Comparison of ENCODE assay signal across 21 cellular contexts in the genomic region with DNA sequence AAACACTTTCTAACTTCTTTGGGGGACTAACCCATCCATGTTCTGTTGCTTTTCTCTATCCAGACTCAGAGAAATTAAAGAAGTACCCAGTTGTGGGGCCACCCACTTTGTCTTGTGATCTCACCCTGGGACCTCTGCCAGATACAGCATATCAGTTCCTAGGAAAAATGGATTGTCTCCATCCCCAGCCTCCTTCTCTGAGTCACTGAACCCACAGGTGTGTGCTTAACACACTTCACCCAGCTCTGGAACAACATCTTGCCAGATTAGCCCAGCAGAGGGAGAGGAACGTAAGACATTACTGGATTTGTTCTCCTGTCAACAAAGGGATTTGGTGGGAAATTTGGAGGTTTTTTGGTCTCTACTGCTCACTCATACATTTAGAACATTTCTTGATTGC. TPM values are rescaled to one million over a fixed set of nuclear protein-coding genes. Genes with fewer than 3 reads are reported as not detected.
DNase-seq lines count a peak whose midpoint lies in the region; ATAC-seq, FAIRE-seq and TF ChIP-seq lines count a peak whose summit lies in the region.
"Had no signal": no experiment of that assay in that cellular context is flagged by ENCODE, and none has a peak within 500 bp of the region (broad histone marks: within the 10 kb centered on the region; RNA-seq: fewer than 3 reads in every experiment).

No MANE protein-coding gene starts in this region.

- no peak overlapping the region for H3K4me3 ChIP-seq in BLaER1 treated with 17β-estradiol and CSF1 and Interleukin-3, amounts not matched to agents 10 nM and 100 nM
- H3K4me3 ChIP-seq in MG63 (no peak overlapping the region), left lung (no peak overlapping the region)
- H3K4me3 ChIP-seq in CD4-positive, alpha-beta memory T cell (ENCODE audit: low read length in 2 of 2): no peak overlapping the region
- H3K4me3 ChIP-seq: adrenal gland, esophagus squamous epithelium had no signal

- no peak overlapping the region for H3K9ac ChIP-seq in BLaER1 treated with 17β-estradiol and CSF1 and Interleukin-3, amounts not matched to agents 10 nM and 100 nM

- peak; percentile 58 for ATAC-seq in left lung
- ATAC-seq in GM19463 (IDR thresholded peaks at IDR 0.05; ENCODE audit: unreplicated experiment): no peak
- ATAC-seq: left lobe of liver, Panc1 had no signal

- peaks cover 2% of the 10 kb centered on the region for H3K36me3 Mint-ChIP-seq in chondrocyte (ENCODE audit: low read depth)
- no peaks in the 10 kb centered on the region for H3K36me3 Mint-ChIP-seq in CD4-positive, alpha-beta memory T cell
- H3K36me3 Mint-ChIP-seq: activated CD4-positive, alpha-beta memory T cell treated with anti-CD3 and anti-CD28 coated beads for 36 hours had no signal

- peak; percentile 31 for DNase-seq in MG63
- no peak for DNase-seq in chondrocyte (ENCODE audit: low spot score)
- DNase-seq in left lung: no peak
- DNase-seq in HTR-8/SVneo (ENCODE audit: insufficient read length, low spot score): no peak
- DNase-seq in CD4-positive, alpha-beta memory T cell: no peak
- no peak for DNase-seq in NCI-H1105 (lab: John Stamatoyannopoulos, UW)
- DNase-seq: activated CD4-positive, alpha-beta memory T cell treated with anti-CD3 and anti-CD28 coated beads for 36 hours; DMS53; esophagus squamous epithelium; hippocampal formation; KBM-7; NCI-H1436; NCI-H524 treated with DMSO at 0.1 percent for 48 hours; stimulated activated CD4-positive, alpha-beta T cell treated with anti-CD3 and anti-CD28 coated beads, Interleukin-12 subunit alpha, Interleukin-12 subunit beta, amount 100 ng/mL, for 4 hours; stimulated activated naive CD4-positive, alpha-beta T cell had no signal

- H3K9me3 ChIP-seq in BLaER1 treated with 17β-estradiol and CSF1 and Interleukin-3, amounts not matched to agents 10 nM and 100 nM (replicated peaks in 1 of 11): peaks cover 17 to 42% (median 28%) of the 10 kb centered on the region in 11 experiments
- H3K9me3 ChIP-seq in MG63 (no peaks in the 10 kb centered on the region), left lung (no peaks in the 10 kb centered on the region)
- no peaks in the 10 kb centered on the region for H3K9me3 ChIP-seq in CD4-positive, alpha-beta memory T cell (ENCODE audit: control insufficient read depth in 1 of 2, low read length in 2 of 2)
- H3K9me3 ChIP-seq: adrenal gland, esophagus squamous epithelium had no signal

- no peaks in the 10 kb centered on the region for H3K27me3 ChIP-seq in BLaER1 treated with 17β-estradiol and CSF1 and Interleukin-3, amounts not matched to agents 10 nM and 100 nM
- no peaks in the 10 kb centered on the region; the same call in 1 of the 2 replicates for H3K27me3 ChIP-seq in MG63
- H3K27me3 ChIP-seq in left lung: peaks cover 0 to 21% of the 10 kb centered on the region in 2 donors
- H3K27me3 ChIP-seq in CD4-positive, alpha-beta memory T cell (ENCODE audit: insufficient read depth, low read length): no peaks in the 10 kb centered on the region
- H3K27me3 ChIP-seq: adrenal gland had no signal

- no peak for FAIRE-seq in HTR-8/SVneo (lab: Jason Lieb, UNC)

- no peak overlapping the region; a peak in 1 of 22 replicates for H3K27ac ChIP-seq in BLaER1 treated with 17β-estradiol and CSF1 and Interleukin-3, amounts not matched to agents 10 nM and 100 nM
- no peak overlapping the region for H3K27ac ChIP-seq in left lung
- no peak overlapping the region for H3K27ac ChIP-seq in CD4-positive, alpha-beta memory T cell (ENCODE audit: low read depth, low read length)
- H3K27ac ChIP-seq: adrenal gland, esophagus squamous epithelium had no signal

- no peaks in the 10 kb centered on the region for H4K20me1 ChIP-seq in BLaER1 treated with 17β-estradiol and CSF1 and Interleukin-3, amounts not matched to agents 10 nM and 100 nM

- CTCF ChIA-PET in CD4-positive, alpha-beta memory T cell (lab: Charles Lee; ENCODE audit: partially characterized antibody): interaction anchor here (1.5 kb wide), 1 partner anchor 11 kb away, joined by 3 read pairs; no protein-coding TSS in a partner anchor

- no peak overlapping the region for H3K4me3 Mint-ChIP-seq in chondrocyte (ENCODE audit: unreplicated experiment)
- H3K4me3 Mint-ChIP-seq in CD4-positive, alpha-beta memory T cell: no peak overlapping the region
- H3K4me3 Mint-ChIP-seq: activated CD4-positive, alpha-beta memory T cell treated with anti-CD3 and anti-CD28 coated beads for 36 hours had no signal

- no peaks in the 10 kb centered on the region for H3K27me3 Mint-ChIP-seq in chondrocyte (ENCODE audit: low read depth)
- H3K27me3 Mint-ChIP-seq in CD4-positive, alpha-beta memory T cell: peaks cover 0 to 4% of the 10 kb centered on the region in 2 donors

- H3K27ac Mint-ChIP-seq in chondrocyte (ENCODE audit: unreplicated experiment): peak overlapping the region; percentile 8
- no peak overlapping the region for H3K27ac Mint-ChIP-seq in CD4-positive, alpha-beta memory T cell
- H3K27ac Mint-ChIP-seq: activated CD4-positive, alpha-beta memory T cell treated with anti-CD3 and anti-CD28 coated beads for 36 hours had no signal

- peaks cover 20 to 75% (median 49%) of the 10 kb centered on the region in 10 experiments for H3K4me1 ChIP-seq in BLaER1 treated with 17β-estradiol and CSF1 and Interleukin-3, amounts not matched to agents 10 nM and 100 nM
- no peaks in the 10 kb centered on the region for H3K4me1 ChIP-seq in left lung
- no peaks in the 10 kb centered on the region for H3K4me1 ChIP-seq in CD4-positive, alpha-beta memory T cell (ENCODE audit: insufficient read depth, low read length)
- H3K4me1 ChIP-seq: adrenal gland, esophagus squamous epithelium had no signal

- H3K4me1 Mint-ChIP-seq in chondrocyte (ENCODE audit: low read depth): peaks cover 9% of the 10 kb centered on the region
- no peaks in the 10 kb centered on the region for H3K4me1 Mint-ChIP-seq in CD4-positive, alpha-beta memory T cell

- POLR2A ChIA-PET in CD4-positive, alpha-beta memory T cell (lab: Charles Lee; ENCODE audit: partially characterized antibody): no interaction called here

- TF ChIP-seq CTCF in chondrocyte (IDR thresholded peaks at IDR 0.05) (peak; percentile 14), left lung (IDR thresholded peaks at IDR 0.05) (no peak)

- H3K9me3 Mint-ChIP-seq in chondrocyte (ENCODE audit: low read depth): no peaks in the 10 kb centered on the region
- peaks cover 0 to 1% (median 0%) of the 10 kb centered on the region in 8 donors for H3K9me3 Mint-ChIP-seq in CD4-positive, alpha-beta memory T cell
- H3K9me3 Mint-ChIP-seq: activated CD4-positive, alpha-beta memory T cell treated with anti-CD3 and anti-CD28 coated beads for 36 hours had no signal

- peaks cover 0 to 3% (median 0%) of the 10 kb centered on the region in 11 experiments; a peak in 1 of 22 replicates for H3K36me3 ChIP-seq in BLaER1 treated with 17β-estradiol and CSF1 and Interleukin-3, amounts not matched to agents 10 nM and 100 nM
- no peaks in the 10 kb centered on the region for H3K36me3 ChIP-seq in MG63
- no peaks in the 10 kb centered on the region for H3K36me3 ChIP-seq in left lung
- H3K36me3 ChIP-seq in CD4-positive, alpha-beta memory T cell (ENCODE audit: insufficient read depth, low read length): no peaks in the 10 kb centered on the region
- H3K36me3 ChIP-seq: adrenal gland, esophagus squamous epithelium had no signal

- intact Hi-C loops in left lung (cut with DNase I): no loop called here
- intact Hi-C loops in CD4-positive, alpha-beta memory T cell (cut with micrococcal nuclease): no loop called here

- H3K4me2 ChIP-seq in BLaER1 treated with 17β-estradiol and CSF1 and Interleukin-3, amounts not matched to agents 10 nM and 100 nM: peak overlapping the region in 6 of 11 experiments; percentile 56 to 82 (median 70); a peak in 11 of 22 replicates

RNA-seq across cellular contexts. Expression of a gene that starts 19.2 kb away (rescaled TPM):
- not detected in 2 replicates for total RNA-seq in MG63 (2014; rRNA removed; shearing (Covaris generic); ENCODE audit: low replicate concordance)
- not detected in 3 replicates for total RNA-seq in chondrocyte
- not detected for total RNA-seq in left lung
- not detected for total RNA-seq in CD4-positive, alpha-beta memory T cell
- polyA plus RNA-seq in CD4-positive, alpha-beta memory T cell: not detected
- total RNA-seq: activated CD4-positive, alpha-beta memory T cell treated with anti-CD3 and anti-CD28 coated beads for 36 hours; adrenal gland; esophagus squamous epithelium; left lobe of liver; ureter had no signal
- polyA plus RNA-seq: adrenal gland had no signal
